Comparison of ENCODE assay signal across 8 cellular contexts in genomic region chr3:66822059-66823009, GRCh38.
A peak's percentile ranks its signal among the peaks of the same experiment; 100 is the strongest.
DNase-seq lines count a peak whose midpoint lies in the region; ATAC-seq, FAIRE-seq and TF ChIP-seq lines count a peak whose summit lies in the region.

No MANE protein-coding gene starts in this region.

- intact Hi-C loops in spleen (cut with DNase I; ENCODE audit: low total_unique reads), result no loop called here

- no peak overlapping the region for H3K4me3 ChIP-seq in right atrium auricular region
- H3K4me3 ChIP-seq in spleen, result no peak overlapping the region

- DNase-seq in D721Med (ENCODE audit: insufficient read length, low spot score), result no peak
- peak; percentile 75 for DNase-seq in SK-MEL-5 (ENCODE audit: low read depth, low spot score)
- peak; percentile 65 for DNase-seq in activated naive CD4-positive, alpha-beta T cell treated with anti-CD3 and anti-CD28 coated beads, Interleukin-2, amount 50 U/mL, for 16 hours
- DNase-seq in right atrium auricular region (ENCODE audit: low spot score), result peak; percentile 60
- no peak for DNase-seq in spleen

- in situ Hi-C loops in SK-MEL-5 (cut with HindIII; ENCODE audit: low pct_unique_long_range_greater_than_20kb, low sequenced_read_pairs), result no loop called here

- WGBS in spleen, 5 donors, result 67 to 76% (median 71%) methylated on average over 13 of the region's 13 CpGs

- H3K36me3 ChIP-seq in right atrium auricular region (no peaks in the 10 kb centered on the region), spleen (no peaks in the 10 kb centered on the region)

- peak; percentile 65 for TF ChIP-seq CTCF in D721Med (IDR thresholded peaks at IDR 0.05; ENCODE audit: insufficient read depth, missing control alignments)
- TF ChIP-seq CTCF in right atrium auricular region (IDR thresholded peaks at IDR 0.05), result peak; percentile 51 to 80
- TF ChIP-seq CTCF in spleen (IDR thresholded peaks at IDR 0.05 in 8 of 11, conservative IDR thresholded peaks at IDR 0.05 in 3 of 11), result peak; percentile 10 to 77 (median 65)

- peak; percentile 85 for ATAC-seq in GM19455 (IDR thresholded peaks at IDR 0.05; ENCODE audit: unreplicated experiment)
- ATAC-seq in HG03565 (IDR thresholded peaks at IDR 0.05; ENCODE audit: unreplicated experiment), result peak; percentile 91
- ATAC-seq in HG03045 (IDR thresholded peaks at IDR 0.05; ENCODE audit: unreplicated experiment), result no peak

- no peaks in the 10 kb centered on the region for H3K4me1 ChIP-seq in right atrium auricular region
- no peaks in the 10 kb centered on the region for H3K4me1 ChIP-seq in spleen

- H3K9me3 ChIP-seq in right atrium auricular region (no peaks in the 10 kb centered on the region), spleen (no peaks in the 10 kb centered on the region)

- H3K27me3 ChIP-seq in right atrium auricular region (no peaks in the 10 kb centered on the region), spleen (replicated peaks in 1 of 7) (no peaks in the 10 kb centered on the region)

- no peak overlapping the region for H3K27ac ChIP-seq in right atrium auricular region
- no peak overlapping the region for H3K27ac ChIP-seq in spleen

- no peak for FAIRE-seq in D721Med (lab: Jason Lieb, UNC)

- TF ChIP-seq POLR2A in spleen (IDR thresholded peaks at IDR 0.05), result no peak

Comparison
In these comparisons a context has a peak if more than half of its experiments do, and no peak if none do; other contexts are left out.
1. DNase-seq: peak in SK-MEL-5 (single experiment), activated naive CD4-positive, alpha-beta T cell treated with anti-CD3 and anti-CD28 coated beads, Interleukin-2, amount 50 U/mL, for 16 hours (single experiment) and right atrium auricular region (single experiment); none in D721Med (single experiment) and spleen (single experiment).
2. Peak in every context shown above with its lines, with median percentiles within 50 percentile points of each other: CTCF ChIP-seq.